ENCODE assay signal across 1 cellular context in the genomic region with DNA sequence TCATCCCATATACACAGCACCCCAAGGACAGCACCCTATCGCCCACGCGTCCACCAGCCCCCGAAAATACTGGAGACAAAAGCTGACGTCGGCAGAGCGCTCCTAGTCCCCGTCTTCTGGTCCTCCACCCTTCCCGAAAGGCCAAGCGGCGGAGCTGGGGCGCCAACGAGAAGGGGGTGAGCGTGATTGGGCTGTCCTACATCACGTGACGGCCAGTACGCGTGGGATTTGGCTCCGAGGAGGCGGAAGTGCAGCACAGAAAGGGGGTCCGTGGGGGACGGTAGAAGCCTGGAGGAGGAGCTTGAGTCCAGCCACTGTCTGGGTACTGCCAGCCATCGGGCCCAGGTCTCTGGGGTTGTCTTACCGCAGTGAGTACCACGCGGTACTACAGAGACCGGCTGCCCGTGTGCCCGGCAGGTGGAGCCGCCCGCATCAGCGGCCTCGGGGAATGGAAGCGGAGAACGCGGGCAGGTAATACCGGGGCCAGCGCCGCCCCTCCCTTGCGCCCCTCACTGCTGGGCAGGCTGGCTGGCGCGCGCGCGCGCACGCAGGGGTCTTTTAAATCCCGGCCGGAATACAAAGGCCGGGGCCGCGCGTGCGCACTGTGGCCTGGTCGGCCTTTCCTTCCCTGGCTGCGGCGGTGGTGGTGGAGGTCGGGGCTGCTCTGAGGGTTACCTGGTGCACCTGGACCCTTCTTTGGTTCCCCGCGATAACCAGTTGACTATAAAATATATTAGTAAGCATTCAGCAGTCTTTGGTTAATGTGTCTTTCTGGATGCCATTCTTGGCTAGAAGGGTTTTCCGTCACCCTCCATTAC.
TF ChIP-seq lines count a peak whose summit lies in the region.

TSS of gene TDG (plus strand) at position 283 of the 818 bp plus-strand sequence. CDS start at position 449, 166 bp downstream.

TF ChIP-seq in HEK293, 187 proteins besides CTCF, POLR2A, EP300 and RAD21 (continued from another document and continues in another):
- 0 out of 2 replicates have a peak, but pooled peaks have one; percentile 16 for TF ChIP-seq KLF9 (tag by site-specific recombination; IDR thresholded peaks at IDR 0.05; ENCODE audit: low read depth)
- TF ChIP-seq, protein P1, sequence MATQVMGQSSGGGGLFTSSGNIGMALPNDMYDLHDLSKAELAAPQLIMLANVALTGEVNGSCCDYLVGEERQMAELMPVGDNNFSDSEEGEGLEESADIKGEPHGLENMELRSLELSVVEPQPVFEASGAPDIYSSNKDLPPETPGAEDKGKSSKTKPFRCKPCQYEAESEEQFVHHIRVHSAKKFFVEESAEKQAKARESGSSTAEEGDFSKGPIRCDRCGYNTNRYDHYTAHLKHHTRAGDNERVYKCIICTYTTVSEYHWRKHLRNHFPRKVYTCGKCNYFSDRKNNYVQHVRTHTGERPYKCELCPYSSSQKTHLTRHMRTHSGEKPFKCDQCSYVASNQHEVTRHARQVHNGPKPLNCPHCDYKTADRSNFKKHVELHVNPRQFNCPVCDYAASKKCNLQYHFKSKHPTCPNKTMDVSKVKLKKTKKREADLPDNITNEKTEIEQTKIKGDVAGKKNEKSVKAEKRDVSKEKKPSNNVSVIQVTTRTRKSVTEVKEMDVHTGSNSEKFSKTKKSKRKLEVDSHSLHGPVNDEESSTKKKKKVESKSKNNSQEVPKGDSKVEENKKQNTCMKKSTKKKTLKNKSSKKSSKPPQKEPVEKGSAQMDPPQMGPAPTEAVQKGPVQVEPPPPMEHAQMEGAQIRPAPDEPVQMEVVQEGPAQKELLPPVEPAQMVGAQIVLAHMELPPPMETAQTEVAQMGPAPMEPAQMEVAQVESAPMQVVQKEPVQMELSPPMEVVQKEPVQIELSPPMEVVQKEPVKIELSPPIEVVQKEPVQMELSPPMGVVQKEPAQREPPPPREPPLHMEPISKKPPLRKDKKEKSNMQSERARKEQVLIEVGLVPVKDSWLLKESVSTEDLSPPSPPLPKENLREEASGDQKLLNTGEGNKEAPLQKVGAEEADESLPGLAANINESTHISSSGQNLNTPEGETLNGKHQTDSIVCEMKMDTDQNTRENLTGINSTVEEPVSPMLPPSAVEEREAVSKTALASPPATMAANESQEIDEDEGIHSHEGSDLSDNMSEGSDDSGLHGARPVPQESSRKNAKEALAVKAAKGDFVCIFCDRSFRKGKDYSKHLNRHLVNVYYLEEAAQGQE (tag by site-specific recombination; IDR thresholded peaks at IDR 0.05) = peak; percentile 16; the same call in 1 of the 2 replicates
- TF ChIP-seq ZNF184 (tag by site-specific recombination; IDR thresholded peaks at IDR 0.05) = no peak
- TF ChIP-seq KLF7 (tag by site-specific recombination; IDR thresholded peaks at IDR 0.05; ENCODE audit: borderline replicate concordance) = peak; percentile 62; the same call in 1 of the 2 replicates
- TF ChIP-seq, protein P2, sequence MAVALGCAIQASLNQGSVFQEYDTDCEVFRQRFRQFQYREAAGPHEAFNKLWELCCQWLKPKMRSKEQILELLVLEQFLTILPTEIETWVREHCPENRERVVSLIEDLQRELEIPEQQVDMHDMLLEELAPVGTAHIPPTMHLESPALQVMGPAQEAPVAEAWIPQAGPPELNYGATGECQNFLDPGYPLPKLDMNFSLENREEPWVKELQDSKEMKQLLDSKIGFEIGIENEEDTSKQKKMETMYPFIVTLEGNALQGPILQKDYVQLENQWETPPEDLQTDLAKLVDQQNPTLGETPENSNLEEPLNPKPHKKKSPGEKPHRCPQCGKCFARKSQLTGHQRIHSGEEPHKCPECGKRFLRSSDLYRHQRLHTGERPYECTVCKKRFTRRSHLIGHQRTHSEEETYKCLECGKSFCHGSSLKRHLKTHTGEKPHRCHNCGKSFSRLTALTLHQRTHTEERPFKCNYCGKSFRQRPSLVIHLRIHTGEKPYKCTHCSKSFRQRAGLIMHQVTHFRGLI (tag by site-specific recombination; IDR thresholded peaks at IDR 0.05) = 0 out of 2 replicates have a peak, but pooled peaks have one; percentile 20
- TF ChIP-seq ZNF433 (tag by site-specific recombination; IDR thresholded peaks at IDR 0.05; ENCODE audit: low read depth) = no peak
- no peak for TF ChIP-seq ZNF114 (tag by site-specific recombination; IDR thresholded peaks at IDR 0.05)
- no peak for TF ChIP-seq ZNF223 (tag by site-specific recombination; IDR thresholded peaks at IDR 0.05)
- TF ChIP-seq ZNF335 (tag by site-specific recombination; conservative IDR thresholded peaks at IDR 0.05) = peak; percentile 96
- peak; percentile 96 for TF ChIP-seq GLIS2 (tag by site-specific recombination; IDR thresholded peaks at IDR 0.05)
- TF ChIP-seq TCF7L2 (IDR thresholded peaks at IDR 0.05; ENCODE audit: borderline replicate concordance, low read depth, low read length) = no peak
- peak; percentile 90; the same call in 1 of the 2 replicates for TF ChIP-seq KLF8 (tag by site-specific recombination; IDR thresholded peaks at IDR 0.05)
- peak; percentile 87 for TF ChIP-seq SP3 (tag by site-specific recombination; IDR thresholded peaks at IDR 0.05)
- TF ChIP-seq ZNF2 (tag by site-specific recombination; IDR thresholded peaks at IDR 0.05) = peak; percentile 81
- TF ChIP-seq MZF1 (tag by site-specific recombination; IDR thresholded peaks at IDR 0.05; ENCODE audit: borderline replicate concordance) = no peak
- TF ChIP-seq GLI2 (tag by site-specific recombination; IDR thresholded peaks at IDR 0.05; ENCODE audit: borderline replicate concordance, low read depth) = no peak
- no peak for TF ChIP-seq ELK4 (IDR thresholded peaks at IDR 0.05; ENCODE audit: borderline replicate concordance, low read depth, low read length)
- TF ChIP-seq, protein P3, sequence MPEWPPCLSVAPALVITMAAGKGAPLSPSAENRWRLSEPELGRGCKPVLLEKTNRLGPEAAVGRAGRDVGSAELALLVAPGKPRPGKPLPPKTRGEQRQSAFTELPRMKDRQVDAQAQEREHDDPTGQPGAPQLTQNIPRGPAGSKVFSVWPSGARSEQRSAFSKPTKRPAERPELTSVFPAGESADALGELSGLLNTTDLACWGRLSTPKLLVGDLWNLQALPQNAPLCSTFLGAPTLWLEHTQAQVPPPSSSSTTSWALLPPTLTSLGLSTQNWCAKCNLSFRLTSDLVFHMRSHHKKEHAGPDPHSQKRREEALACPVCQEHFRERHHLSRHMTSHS (tag by site-specific recombination; IDR thresholded peaks at IDR 0.05) = no peak
- TF ChIP-seq, protein P4, sequence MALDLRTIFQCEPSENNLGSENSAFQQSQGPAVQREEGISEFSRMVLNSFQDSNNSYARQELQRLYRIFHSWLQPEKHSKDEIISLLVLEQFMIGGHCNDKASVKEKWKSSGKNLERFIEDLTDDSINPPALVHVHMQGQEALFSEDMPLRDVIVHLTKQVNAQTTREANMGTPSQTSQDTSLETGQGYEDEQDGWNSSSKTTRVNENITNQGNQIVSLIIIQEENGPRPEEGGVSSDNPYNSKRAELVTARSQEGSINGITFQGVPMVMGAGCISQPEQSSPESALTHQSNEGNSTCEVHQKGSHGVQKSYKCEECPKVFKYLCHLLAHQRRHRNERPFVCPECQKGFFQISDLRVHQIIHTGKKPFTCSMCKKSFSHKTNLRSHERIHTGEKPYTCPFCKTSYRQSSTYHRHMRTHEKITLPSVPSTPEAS (tag by site-specific recombination; IDR thresholded peaks at IDR 0.05) = peak; percentile 41
- TF ChIP-seq ZFP3 (tag by site-specific recombination; IDR thresholded peaks at IDR 0.05; ENCODE audit: low read depth) = no peak
- peak; percentile 86 for TF ChIP-seq ZNF692 (tag by site-specific recombination; IDR thresholded peaks at IDR 0.05)
- TF ChIP-seq ZBTB6 (tag by site-specific recombination; IDR thresholded peaks at IDR 0.05) = no peak; the same call in 1 of the 2 replicates
- peak; percentile 91 for TF ChIP-seq GLIS1 (tag by site-specific recombination; IDR thresholded peaks at IDR 0.05)
- TF ChIP-seq ZBTB7A (tag by site-specific recombination; IDR thresholded peaks at IDR 0.05; ENCODE audit: low read depth) = no peak
- peak; percentile 94 for TF ChIP-seq ZNF76 (tag by site-specific recombination; IDR thresholded peaks at IDR 0.05; ENCODE audit: borderline replicate concordance, low read depth)
- TF ChIP-seq PRDM1 (tag by site-specific recombination; IDR thresholded peaks at IDR 0.05) = no peak
- no peak for TF ChIP-seq SALL2 (tag by site-specific recombination; IDR thresholded peaks at IDR 0.05; ENCODE audit: borderline replicate concordance)
- TF ChIP-seq ZNF624 (tag by site-specific recombination; IDR thresholded peaks at IDR 0.05) = no peak
- no peak for TF ChIP-seq ZNF248 (tag by site-specific recombination; IDR thresholded peaks at IDR 0.05)
- no peak for TF ChIP-seq ZNF292 (tag by site-specific recombination; IDR thresholded peaks at IDR 0.05; ENCODE audit: borderline replicate concordance, low read depth)
- TF ChIP-seq ZNF664 (tag by site-specific recombination; IDR thresholded peaks at IDR 0.05) = no peak; the same call in 1 of the 2 replicates
- TF ChIP-seq ZNF777 (tag by site-specific recombination; IDR thresholded peaks at IDR 0.05; ENCODE audit: borderline replicate concordance) = no peak
- peak; percentile 62 for TF ChIP-seq ZNF843 (tag by site-specific recombination; IDR thresholded peaks at IDR 0.05)
- no peak for TF ChIP-seq AEBP2 (tag by site-specific recombination; IDR thresholded peaks at IDR 0.05; ENCODE audit: borderline replicate concordance)
- no peak for TF ChIP-seq ZNF311 (tag by site-specific recombination; IDR thresholded peaks at IDR 0.05; ENCODE audit: borderline replicate concordance)
- 0 out of 2 replicates have a peak, but pooled peaks have one; percentile 19 for TF ChIP-seq ZNF362 (tag by site-specific recombination; IDR thresholded peaks at IDR 0.05)
- TF ChIP-seq ZBTB48 (tag by site-specific recombination; IDR thresholded peaks at IDR 0.05) = peak; percentile 59; the same call in 1 of the 2 replicates
- TF ChIP-seq SP2 (tag by site-specific recombination; IDR thresholded peaks at IDR 0.05) = peak; percentile 91
- TF ChIP-seq ZNF146 (tag by site-specific recombination; IDR thresholded peaks at IDR 0.05) = 0 out of 2 replicates have a peak, but pooled peaks have one; percentile 14
- TF ChIP-seq ZNF155 (tag by site-specific recombination; IDR thresholded peaks at IDR 0.05) = no peak
- TF ChIP-seq ZNF791 (tag by site-specific recombination; IDR thresholded peaks at IDR 0.05) = no peak
- no peak for TF ChIP-seq HOXD13 (CRISPR knock-in tag; IDR thresholded peaks at IDR 0.05; ENCODE audit: borderline replicate concordance)
- TF ChIP-seq BCL11A (tag by site-specific recombination; IDR thresholded peaks at IDR 0.05; ENCODE audit: low read depth) = 0 out of 2 replicates have a peak, but pooled peaks have one; percentile 31
- no peak for TF ChIP-seq SCRT1 (tag by site-specific recombination; IDR thresholded peaks at IDR 0.05; ENCODE audit: borderline replicate concordance)
- TF ChIP-seq ZNF473 (tag by site-specific recombination; IDR thresholded peaks at IDR 0.05) = no peak
- TF ChIP-seq KLF1 (tag by site-specific recombination; IDR thresholded peaks at IDR 0.05) = 0 out of 2 replicates have a peak, but pooled peaks have one; percentile 41
- TF ChIP-seq KLF16 (tag by site-specific recombination; IDR thresholded peaks at IDR 0.05) = no peak; the same call in none of the 2 replicates
- 0 out of 2 replicates have a peak, but pooled peaks have one; percentile 36 for TF ChIP-seq ZBTB1 (tag by site-specific recombination; IDR thresholded peaks at IDR 0.05)
- TF ChIP-seq ZNF211 (tag by site-specific recombination; IDR thresholded peaks at IDR 0.05; ENCODE audit: low read depth) = no peak
